In the genomic region with DNA sequence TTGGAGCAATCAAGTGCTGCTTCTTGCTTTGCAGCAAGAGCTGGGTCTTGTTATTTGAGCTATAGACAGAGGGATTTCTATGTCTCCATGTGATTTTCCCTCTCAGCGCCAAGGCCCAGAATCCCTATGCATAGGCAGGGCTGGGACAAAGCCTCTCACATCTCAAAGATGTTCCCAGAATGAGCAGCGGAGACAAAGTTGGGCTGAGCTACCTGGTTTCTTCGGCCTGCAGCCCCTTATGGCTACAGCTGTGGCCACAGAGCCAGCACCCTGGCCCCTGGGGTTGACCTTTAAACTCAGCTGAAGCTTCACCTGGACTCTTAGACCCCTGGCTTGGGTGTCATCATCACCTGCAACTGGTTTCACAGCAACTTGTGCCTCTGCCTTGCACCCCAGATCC, we compare ENCODE assay signal across 16 cellular contexts. TPM values are rescaled to one million over a fixed set of nuclear protein-coding genes. Genes with fewer than 3 reads are reported as not detected.
DNase-seq lines count a peak whose midpoint lies in the region; ATAC-seq and TF ChIP-seq lines count a peak whose summit lies in the region.
"Had no signal": no experiment of that assay in that cellular context is flagged by ENCODE, and none has a peak within 500 bp of the region (broad histone marks: within the 10 kb centered on the region; RNA-seq: fewer than 3 reads in every experiment).

No MANE protein-coding gene starts in this region.

- in situ Hi-C loops in GM13976 (cut with MboI; ENCODE audit: low sequenced_read_pairs, unreplicated experiment) = no loop called here

- no peaks in the 10 kb centered on the region for H3K36me3 Mint-ChIP-seq in nephron (ENCODE audit: low read depth)
- H3K36me3 Mint-ChIP-seq: CD8-positive, alpha-beta memory T cell had no signal

- TF ChIP-seq CTCF in nephron (IDR thresholded peaks at IDR 0.05; ENCODE audit: unreplicated experiment in 3 of 3) (no peak), osteoblast (IDR thresholded peaks at IDR 0.05; ENCODE audit: extremely low read depth, low read depth, low read length) (no peak), sigmoid colon (IDR thresholded peaks at IDR 0.05) (no peak), GM13976 (IDR thresholded peaks at IDR 0.05; ENCODE audit: borderline replicate concordance, control extremely low read depth, extremely low read depth, insufficient read depth, missing control alignments) (no peak)

- no peaks in the 10 kb centered on the region for H3K27me3 Mint-ChIP-seq in nephron (ENCODE audit: low read depth)

- no peak overlapping the region for H2AFZ ChIP-seq in osteoblast (ENCODE audit: low read length)

- H3K27ac Mint-ChIP-seq in nephron = peak overlapping the region; percentile 74 to 98 (median 80)

- H3K4me2 ChIP-seq in osteoblast (ENCODE audit: insufficient read depth, low read length) = no peak overlapping the region
- H3K4me2 ChIP-seq: BLaER1 had no signal

- no peaks in the 10 kb centered on the region for H4K20me1 ChIP-seq in osteoblast (ENCODE audit: insufficient read depth, low read length)
- H4K20me1 ChIP-seq: BLaER1 had no signal

- intact Hi-C loops in sigmoid colon (cut with DNase I) = no loop called here

- WGBS in sigmoid colon, 2 donors = 74 to 84% methylated on average over 3 of the region's 3 CpGs

- ATAC-seq in GM21576 (IDR thresholded peaks at IDR 0.05; ENCODE audit: unreplicated experiment) = no peak

- TF ChIP-seq EP300 in sigmoid colon (IDR thresholded peaks at IDR 0.05) = no peak

- H3K4me3 Mint-ChIP-seq in nephron = no peak overlapping the region
- H3K4me3 Mint-ChIP-seq: CD8-positive, alpha-beta memory T cell had no signal

- H3K27me3 ChIP-seq in osteoblast (ENCODE audit: insufficient read depth, low read length) (peaks cover 27% of the 10 kb centered on the region), sigmoid colon (no peaks in the 10 kb centered on the region)

- no peak for TF ChIP-seq POLR2A in sigmoid colon (IDR thresholded peaks at IDR 0.05)

- peak; percentile 4 for DNase-seq in activated effector memory CD4-positive, alpha-beta T cell treated with anti-CD3 and anti-CD28 coated beads, Interleukin-2, amount 50 U/mL, for 16 hours
- no peak for DNase-seq in activated effector memory CD4-positive, alpha-beta T cell treated with Interleukin-2 at 50 U/mL for 16 hours
- peak; percentile 52 for DNase-seq in osteoblast (ENCODE audit: insufficient read length, low spot score, missing footprints)
- peak; percentile 8 for DNase-seq in sigmoid colon
- DNase-seq in activated CD8-positive, alpha-beta memory T cell treated with anti-CD3 and anti-CD28 coated beads, Interleukin-2, amount 50 U/mL, for 4 hours = no peak
- DNase-seq in GM13976 (ENCODE audit: low spot score) = no peak
- DNase-seq: 8988T; AML-193; CD8-positive, alpha-beta memory T cell; DMS 273 treated with DMSO at 0.1 percent for 48 hours; GOT3 had no signal

- H3K27ac ChIP-seq in osteoblast (ENCODE audit: low read depth, low read length) (no peak overlapping the region), sigmoid colon (no peak overlapping the region)
- H3K27ac ChIP-seq: BLaER1, HL-60 had no signal

- H3K79me2 ChIP-seq in osteoblast (ENCODE audit: insufficient read depth, low read length) = no peaks in the 10 kb centered on the region

- no peak overlapping the region for H3K4me3 ChIP-seq in osteoblast (ENCODE audit: insufficient read depth, low read length)
- H3K4me3 ChIP-seq in sigmoid colon = no peak overlapping the region
- H3K4me3 ChIP-seq: BLaER1, HAP-1 had no signal

- H3K36me3 ChIP-seq in osteoblast (ENCODE audit: insufficient read depth, low read length) (no peaks in the 10 kb centered on the region), sigmoid colon (no peaks in the 10 kb centered on the region)
- H3K36me3 ChIP-seq: BLaER1, HAP-1 had no signal

- H3K4me1 ChIP-seq in osteoblast (ENCODE audit: insufficient read depth, low read length) (no peaks in the 10 kb centered on the region), sigmoid colon (no peaks in the 10 kb centered on the region)
- H3K4me1 ChIP-seq: BLaER1 had no signal

- peaks cover 2% of the 10 kb centered on the region for H3K9me3 Mint-ChIP-seq in nephron
- H3K9me3 Mint-ChIP-seq: CD8-positive, alpha-beta memory T cell had no signal

- H3K4me1 Mint-ChIP-seq in nephron = peaks cover 47% of the 10 kb centered on the region
- H3K4me1 Mint-ChIP-seq: CD8-positive, alpha-beta memory T cell had no signal

- H3K9me3 ChIP-seq in osteoblast (ENCODE audit: low read depth, low read length) (no peaks in the 10 kb centered on the region), sigmoid colon (no peaks in the 10 kb centered on the region)
- H3K9me3 ChIP-seq: BLaER1, HAP-1 had no signal

RNA-seq across cellular contexts. Expression of a gene that starts 20.0 kb away (rescaled TPM):
- total RNA-seq in osteoblast = 19.4 and 21.0 TPM in 2 replicates
- total RNA-seq in sigmoid colon = 10 to 100 TPM; 17.0 to 21.8 (median 19.1) TPM
- polyA plus RNA-seq in sigmoid colon = 10 to 100 TPM in 1 of 3 donors, 1 to 10 TPM in 2; 5.3 to 10.6 (median 6.0) TPM

Comparison
In these comparisons a context has a peak if more than half of its experiments do, and no peak if none do; other contexts are left out.
1. DNase-seq: peak in activated effector memory CD4-positive, alpha-beta T cell treated with anti-CD3 and anti-CD28 coated beads, Interleukin-2, amount 50 U/mL, for 16 hours (single experiment), osteoblast (single experiment) and sigmoid colon (single experiment); none in activated effector memory CD4-positive, alpha-beta T cell treated with Interleukin-2 at 50 U/mL for 16 hours (single experiment), activated CD8-positive, alpha-beta memory T cell treated with anti-CD3 and anti-CD28 coated beads, Interleukin-2, amount 50 U/mL, for 4 hours (single experiment) and GM13976 (single experiment).